31 cellular contexts compared by ENCODE assay signal in genomic region chr11:47014097-47014496, GRCh38.
"Had no signal": no experiment of that assay in that cellular context is flagged by ENCODE, and none has a peak within 500 bp of the region (broad histone marks: within the 10 kb centered on the region; RNA-seq: fewer than 3 reads in every experiment).

No MANE protein-coding gene starts in this region.

- FAIRE-seq: RCC 7860 had no signal

- ATAC-seq: activated naive CD4-positive, alpha-beta T cell treated with anti-CD3 and anti-CD28 coated beads, Interleukin-2, amount 50 U/mL, for 72 hours; Right ventricle myocardium inferior; SK-N-SH treated with all-trans-retinoic acid at 6 μM for 48 hours had no signal

- H3K4me3 ChIP-seq: ascending aorta, cardiac muscle cell, MG63, PC-9 had no signal

- H3K9me3 Mint-ChIP-seq: activated CD4-positive, alpha-beta memory T cell treated with anti-CD3 and anti-CD28 coated beads, Interleukin-2, amount 10 ng/mL, durations not matched to agents 7 days and 5 days; activated naive CD4-positive, alpha-beta T cell treated with anti-CD3 and anti-CD28 coated beads for 36 hours; activated naive CD4-positive, alpha-beta T cell treated with anti-CD3 and anti-CD28 coated beads, Interleukin-2, amount 50 U/mL, for 72 hours; activated T-cell treated with anti-CD3 and anti-CD28 coated beads, Interleukin-2, amount 50 U/mL, for 24 hours; central memory CD8-positive, alpha-beta T cell had no signal

- H3K27me3 Mint-ChIP-seq: activated CD4-positive, alpha-beta memory T cell treated with anti-CD3 and anti-CD28 coated beads, Interleukin-2, amount 10 ng/mL, durations not matched to agents 7 days and 5 days; activated T-cell treated with anti-CD3 and anti-CD28 coated beads, Interleukin-2, amount 50 U/mL, for 24 hours; central memory CD8-positive, alpha-beta T cell had no signal

- H3K4me1 ChIP-seq: ascending aorta had no signal

- H3K27ac ChIP-seq: ascending aorta, cardiac muscle cell, PC-9, RWPE1, VCaP had no signal

- H3K4me1 Mint-ChIP-seq: central memory CD8-positive, alpha-beta T cell had no signal

- DNase-seq: activated CD4-positive, alpha-beta memory T cell treated with anti-CD3 and anti-CD28 coated beads, Interleukin-2, amount 10 ng/mL, durations not matched to agents 7 days and 5 days; activated CD4-positive, alpha-beta T cell treated with anti-CD3 and anti-CD28 coated beads for 1 hour; activated CD4-positive, alpha-beta T cell treated with anti-CD3 and anti-CD28 coated beads for 48 hours; activated CD4-positive, CD25-positive, alpha-beta regulatory T cell; activated gamma-delta T cell treated with Interleukin-2 at 50 U/mL for 16 hours; activated naive CD4-positive, alpha-beta T cell treated with anti-CD3 and anti-CD28 coated beads for 36 hours; activated T-cell treated with anti-CD3 and anti-CD28 coated beads, Interleukin-2, amount 50 U/mL, for 24 hours; amygdala; Kasumi-1; MG63; MV-4-11; NCI-H1092; NCI-H1436 treated with DMSO at 0.1 percent for 48 hours; NCI-H1694 treated with DMSO at 0.1 percent for 48 hours; NCI-H2029; NCI-H345; NCI-H524 treated with DMSO at 0.1 percent for 48 hours; PC-9; SIG-M5; T-helper 1 cell; T-helper 2 cell; T-helper 9 cell had no signal

- H3K27ac Mint-ChIP-seq: activated CD4-positive, alpha-beta memory T cell treated with anti-CD3 and anti-CD28 coated beads, Interleukin-2, amount 10 ng/mL, durations not matched to agents 7 days and 5 days; activated naive CD4-positive, alpha-beta T cell treated with anti-CD3 and anti-CD28 coated beads for 36 hours; activated T-cell treated with anti-CD3 and anti-CD28 coated beads, Interleukin-2, amount 50 U/mL, for 24 hours had no signal

- H2AFZ ChIP-seq: PC-9 had no signal

- H3K9me3 ChIP-seq: ascending aorta, MG63 had no signal

- H3K27me3 ChIP-seq: ascending aorta, cardiac muscle cell, MG63 had no signal

- H3K36me3 Mint-ChIP-seq: activated naive CD4-positive, alpha-beta T cell treated with anti-CD3 and anti-CD28 coated beads, Interleukin-2, amount 50 U/mL, for 72 hours had no signal

- H3K4me3 Mint-ChIP-seq: activated CD4-positive, alpha-beta memory T cell treated with anti-CD3 and anti-CD28 coated beads, Interleukin-2, amount 10 ng/mL, durations not matched to agents 7 days and 5 days; activated naive CD4-positive, alpha-beta T cell treated with anti-CD3 and anti-CD28 coated beads for 36 hours; activated T-cell treated with anti-CD3 and anti-CD28 coated beads, Interleukin-2, amount 50 U/mL, for 24 hours; central memory CD8-positive, alpha-beta T cell had no signal

- H3K36me3 ChIP-seq: ascending aorta, cardiac muscle cell, MG63 had no signal

- H3K4me2 ChIP-seq: PC-9 had no signal
